ENCODE assay signal across 26 cellular contexts in genomic region chr10:44358080-44358771, GRCh38. TPM values are rescaled to one million over a fixed set of nuclear protein-coding genes. Genes with fewer than 3 reads are reported as not detected.
"Had no signal": no experiment of that assay in that cellular context is flagged by ENCODE, and none has a peak within 500 bp of the region (broad histone marks: within the 10 kb centered on the region; RNA-seq: fewer than 3 reads in every experiment).

No MANE protein-coding gene starts in this region.

- DNase-seq: activated CD4-positive, alpha-beta T cell treated with anti-CD3 and anti-CD28 coated beads for 4 hours; activated CD4-positive, alpha-beta T cell treated with anti-CD3 and anti-CD28 coated beads, Interleukin-2, amount 50 U/mL, for 4 hours; activated CD8-positive, alpha-beta memory T cell treated with anti-CD3 and anti-CD28 coated beads, Interleukin-2, amount 50 U/mL, for 48 hours; activated CD8-positive, alpha-beta T cell treated with anti-CD3 and anti-CD28 coated beads, Interleukin-2, amount 10 ng/mL, durations not matched to agents 7 days and 5 days; activated naive CD4-positive, alpha-beta T cell treated with anti-CD3 and anti-CD28 coated beads, Interleukin-2, amount 50 U/mL, for 16 hours; activated naive CD8-positive, alpha-beta T cell treated with anti-CD3 and anti-CD28 coated beads, Interleukin-2, amount 10 ng/mL, durations not matched to agents 7 days and 5 days; activated T-cell treated with anti-CD3 and anti-CD28 coated beads, Interleukin-2, amount 50 U/mL, for 1 hour; adrenal gland; anterior cingulate cortex; caudate nucleus; MG63; NCI-H1105; NCI-H1436; NCI-H1694 treated with DMSO at 0.1 percent for 48 hours; NCI-H2029 treated with DMSO at 0.1 percent for 48 hours; NCI-H345; NCI-H510A; NCI-H526 treated with DMSO at 0.1 percent for 48 hours; NCI-H82; SIG-M5; T-helper 17 cell; T1000 had no signal

- H3K27me3 ChIP-seq: adrenal gland, breast epithelium, MG63 had no signal

- H3K27me3 Mint-ChIP-seq: activated naive CD8-positive, alpha-beta T cell treated with anti-CD3 and anti-CD28 coated beads, Interleukin-2, amount 10 ng/mL, durations not matched to agents 7 days and 5 days had no signal

- H3K4me3 Mint-ChIP-seq: activated CD8-positive, alpha-beta T cell treated with anti-CD3 and anti-CD28 coated beads, Interleukin-2, amount 10 ng/mL, durations not matched to agents 7 days and 5 days; activated naive CD8-positive, alpha-beta T cell treated with anti-CD3 and anti-CD28 coated beads, Interleukin-2, amount 10 ng/mL, durations not matched to agents 7 days and 5 days; T-helper 17 cell had no signal

- H3K36me3 Mint-ChIP-seq: activated naive CD8-positive, alpha-beta T cell treated with anti-CD3 and anti-CD28 coated beads, Interleukin-2, amount 10 ng/mL, durations not matched to agents 7 days and 5 days had no signal

- H3K4me1 ChIP-seq: adrenal gland, breast epithelium had no signal

- H3K4me3 ChIP-seq: adrenal gland, breast epithelium, MG63 had no signal

- H3K27ac ChIP-seq: adrenal gland, breast epithelium had no signal

- H3K9me3 Mint-ChIP-seq: activated naive CD8-positive, alpha-beta T cell treated with anti-CD3 and anti-CD28 coated beads, Interleukin-2, amount 10 ng/mL, durations not matched to agents 7 days and 5 days had no signal

- H3K27ac Mint-ChIP-seq: activated CD8-positive, alpha-beta T cell treated with anti-CD3 and anti-CD28 coated beads, Interleukin-2, amount 10 ng/mL, durations not matched to agents 7 days and 5 days; activated naive CD8-positive, alpha-beta T cell treated with anti-CD3 and anti-CD28 coated beads, Interleukin-2, amount 10 ng/mL, durations not matched to agents 7 days and 5 days; T-helper 17 cell had no signal

- FAIRE-seq: TTC549 had no signal

- H3K36me3 ChIP-seq: adrenal gland, breast epithelium, MG63 had no signal

- ATAC-seq: activated CD4-positive, CD25-positive, alpha-beta regulatory T cell treated with anti-CD3 and anti-CD28 coated beads, Interleukin-2, amount 50 U/mL, for 24 hours; activated CD8-positive, alpha-beta T cell treated with anti-CD3 and anti-CD28 coated beads, Interleukin-2, amount 10 ng/mL, durations not matched to agents 7 days and 5 days; T-helper 17 cell had no signal

- H3K4me1 Mint-ChIP-seq: activated naive CD8-positive, alpha-beta T cell treated with anti-CD3 and anti-CD28 coated beads, Interleukin-2, amount 10 ng/mL, durations not matched to agents 7 days and 5 days; T-helper 17 cell had no signal

- H3K9me3 ChIP-seq: adrenal gland, breast epithelium, MG63 had no signal

RNA-seq across cellular contexts. Expression of gene CXCL12, which starts 26.7 kb away (rescaled TPM):
- total RNA-seq: activated CD8-positive, alpha-beta T cell treated with anti-CD3 and anti-CD28 coated beads, Interleukin-2, amount 10 ng/mL, durations not matched to agents 7 days and 5 days; activated naive CD8-positive, alpha-beta T cell treated with anti-CD3 and anti-CD28 coated beads, Interleukin-2, amount 10 ng/mL, durations not matched to agents 7 days and 5 days; OCI-LY7 had no signal
